Comparison of ENCODE assay signal across 16 cellular contexts in the genomic region with DNA sequence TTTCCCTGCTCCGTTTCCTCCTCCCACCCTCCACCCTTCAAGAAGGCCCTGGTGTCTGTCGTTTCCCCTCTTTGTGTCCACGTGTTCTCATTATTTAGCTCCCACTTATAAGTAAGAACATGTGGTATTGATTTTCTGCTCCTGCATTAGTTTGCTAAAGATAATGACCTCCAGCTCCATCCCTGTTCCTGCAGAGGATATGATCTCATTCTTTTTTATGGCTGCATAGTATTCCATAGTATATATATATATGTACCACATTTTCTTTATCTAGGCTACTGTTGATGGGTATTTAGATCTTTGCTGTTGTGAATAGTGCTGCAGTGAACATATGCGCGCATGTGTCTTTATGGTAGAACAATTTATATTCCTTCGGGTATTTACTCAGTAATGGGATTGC. TPM values are rescaled to one million over a fixed set of nuclear protein-coding genes. Genes with fewer than 3 reads are reported as not detected.
A peak's percentile ranks its signal among the peaks of the same experiment; 100 is the strongest.
DNase-seq lines count a peak whose midpoint lies in the region; ATAC-seq and TF ChIP-seq lines count a peak whose summit lies in the region.
"Had no signal": no experiment of that assay in that cellular context is flagged by ENCODE, and none has a peak within 500 bp of the region (broad histone marks: within the 10 kb centered on the region; RNA-seq: fewer than 3 reads in every experiment).

No MANE protein-coding gene starts in this region.

- no peaks in the 10 kb centered on the region for H3K9me3 Mint-ChIP-seq in activated naive CD8-positive, alpha-beta T cell (ENCODE audit: low read depth)
- H3K9me3 Mint-ChIP-seq in activated naive CD8-positive, alpha-beta T cell treated with anti-CD3 and anti-CD28 coated beads for 36 hours, result peaks cover 3% of the 10 kb centered on the region
- peaks cover 2% of the 10 kb centered on the region for H3K9me3 Mint-ChIP-seq in endodermal cell
- H3K9me3 Mint-ChIP-seq in stimulated activated effector memory CD8-positive, alpha-beta T cell treated with anti-CD3 and anti-CD28 coated beads, Interleukin-12 subunit alpha, Interleukin-12 subunit beta, amount 100 ng/mL, for 72 hours, result no peaks in the 10 kb centered on the region

- H3K4me3 ChIP-seq in HEK293 (ENCODE audit: low read depth, low read length) (no peak overlapping the region), endodermal cell (ENCODE audit: low read length) (no peak overlapping the region)
- H3K4me3 ChIP-seq: Peyer's patch, SJSA1 had no signal

- H3K27me3 Mint-ChIP-seq in activated naive CD8-positive, alpha-beta T cell, result no peaks in the 10 kb centered on the region
- no peaks in the 10 kb centered on the region for H3K27me3 Mint-ChIP-seq in activated naive CD8-positive, alpha-beta T cell treated with anti-CD3 and anti-CD28 coated beads for 36 hours
- H3K27me3 Mint-ChIP-seq in endodermal cell (ENCODE audit: insufficient read depth), result no peaks in the 10 kb centered on the region

- no peak overlapping the region for H3K9ac ChIP-seq in endodermal cell (ENCODE audit: extremely low read depth, low read length, poor library complexity, severe bottlenecking)

- no peak for DNase-seq in activated naive CD8-positive, alpha-beta T cell treated with anti-CD3 and anti-CD28 coated beads for 36 hours
- DNase-seq in endodermal cell (peak; percentile 6), activated gamma-delta T cell (lab: John Stamatoyannopoulos, UW) (no peak)
- DNase-seq in stimulated activated effector memory CD8-positive, alpha-beta T cell treated with anti-CD3 and anti-CD28 coated beads, Interleukin-12 subunit alpha, Interleukin-12 subunit beta, amount 100 ng/mL, for 72 hours (ENCODE audit: low spot score in 2 of 2), result no peak
- DNase-seq: Kasumi-1, NCI-H1694 treated with DMSO at 0.1 percent for 48 hours, NCI-H2081 treated with DMSO at 0.1 percent for 48 hours, NCI-H2171 treated with DMSO at 0.1 percent for 48 hours, NCI-H524 treated with DMSO at 0.1 percent for 48 hours, NCI-H82, Peyer's patch had no signal

- no peaks in the 10 kb centered on the region for H3K4me1 ChIP-seq in HEK293 (ENCODE audit: control insufficient read depth, insufficient read depth, low read length)
- H3K4me1 ChIP-seq in endodermal cell (ENCODE audit: control insufficient read depth, insufficient read depth, low read length), result peaks cover 4% of the 10 kb centered on the region

- peak overlapping the region; percentile 46 for H3K27ac Mint-ChIP-seq in activated naive CD8-positive, alpha-beta T cell
- no peak overlapping the region for H3K27ac Mint-ChIP-seq in activated naive CD8-positive, alpha-beta T cell treated with anti-CD3 and anti-CD28 coated beads for 36 hours
- no peak overlapping the region for H3K27ac Mint-ChIP-seq in endodermal cell
- peak overlapping the region; percentile 23 for H3K27ac Mint-ChIP-seq in stimulated activated effector memory CD8-positive, alpha-beta T cell treated with anti-CD3 and anti-CD28 coated beads, Interleukin-12 subunit alpha, Interleukin-12 subunit beta, amount 100 ng/mL, for 72 hours

- peak overlapping the region; percentile 58 for H3K4me3 Mint-ChIP-seq in activated naive CD8-positive, alpha-beta T cell
- no peak overlapping the region for H3K4me3 Mint-ChIP-seq in activated naive CD8-positive, alpha-beta T cell treated with anti-CD3 and anti-CD28 coated beads for 36 hours
- no peak overlapping the region for H3K4me3 Mint-ChIP-seq in endodermal cell
- no peak overlapping the region for H3K4me3 Mint-ChIP-seq in stimulated activated effector memory CD8-positive, alpha-beta T cell treated with anti-CD3 and anti-CD28 coated beads, Interleukin-12 subunit alpha, Interleukin-12 subunit beta, amount 100 ng/mL, for 72 hours
- H3K4me3 Mint-ChIP-seq: CD14-positive monocyte had no signal

- TF ChIP-seq CTCF in HEK293 (tag by site-specific recombination; IDR thresholded peaks at IDR 0.05) (no peak), endodermal cell (conservative IDR thresholded peaks at IDR 0.05) (no peak)

- no peak for ATAC-seq in stimulated activated effector memory CD8-positive, alpha-beta T cell treated with anti-CD3 and anti-CD28 coated beads, Interleukin-12 subunit alpha, Interleukin-12 subunit beta, amount 100 ng/mL, for 72 hours
- no peak for ATAC-seq in HG03378 (IDR thresholded peaks at IDR 0.05; ENCODE audit: unreplicated experiment)

- POLR2A ChIA-PET in HEK293 (lab: Yijun Ruan, JAX), result no interaction called here

- peaks cover 50% of the 10 kb centered on the region for H3K4me1 Mint-ChIP-seq in activated naive CD8-positive, alpha-beta T cell (ENCODE audit: low read depth)
- peaks cover 31% of the 10 kb centered on the region for H3K4me1 Mint-ChIP-seq in activated naive CD8-positive, alpha-beta T cell treated with anti-CD3 and anti-CD28 coated beads for 36 hours
- peaks cover 31% of the 10 kb centered on the region for H3K4me1 Mint-ChIP-seq in endodermal cell
- peaks cover 71% of the 10 kb centered on the region for H3K4me1 Mint-ChIP-seq in stimulated activated effector memory CD8-positive, alpha-beta T cell treated with anti-CD3 and anti-CD28 coated beads, Interleukin-12 subunit alpha, Interleukin-12 subunit beta, amount 100 ng/mL, for 72 hours

- no peaks in the 10 kb centered on the region for H3K27me3 ChIP-seq in endodermal cell (ENCODE audit: control insufficient read depth, insufficient read depth, low read length, poor library complexity, severe bottlenecking)
- H3K27me3 ChIP-seq: Peyer's patch had no signal

- H3K27ac ChIP-seq in HEK293 (ENCODE audit: extremely low read depth, low read depth, low read length) (no peak overlapping the region), endodermal cell (ENCODE audit: low read depth, low read length) (no peak overlapping the region)
- H3K27ac ChIP-seq: Peyer's patch, SJSA1 had no signal

- peaks cover 9% of the 10 kb centered on the region for H3K36me3 Mint-ChIP-seq in activated naive CD8-positive, alpha-beta T cell
- peaks cover 34% of the 10 kb centered on the region for H3K36me3 Mint-ChIP-seq in activated naive CD8-positive, alpha-beta T cell treated with anti-CD3 and anti-CD28 coated beads for 36 hours
- H3K36me3 Mint-ChIP-seq in endodermal cell (ENCODE audit: low read depth), result peaks cover 34% of the 10 kb centered on the region
- peaks cover 81% of the 10 kb centered on the region for H3K36me3 Mint-ChIP-seq in stimulated activated effector memory CD8-positive, alpha-beta T cell treated with anti-CD3 and anti-CD28 coated beads, Interleukin-12 subunit alpha, Interleukin-12 subunit beta, amount 100 ng/mL, for 72 hours

- 96 to 100% methylated on average over 2 to 6 of the region's 6 CpGs for WGBS in endodermal cell (ENCODE audit: insufficient coverage in 1 of 2, insufficient read length in 1 of 2), 2 experiments

- CTCF ChIA-PET in HEK293 (lab: Yijun Ruan, JAX), result no interaction called here

- H3K9me3 ChIP-seq in HEK293 (ENCODE audit: control insufficient read depth, insufficient read depth, low read depth, low read length) (no peaks in the 10 kb centered on the region), endodermal cell (ENCODE audit: control insufficient read depth, low read length) (no peaks in the 10 kb centered on the region)
- H3K9me3 ChIP-seq: Peyer's patch, SJSA1 had no signal

- H3K36me3 ChIP-seq in HEK293 (ENCODE audit: control insufficient read depth in 2 of 2, insufficient read depth in 1 of 2, low read length in 2 of 2) (no peaks in the 10 kb centered on the region), endodermal cell (ENCODE audit: control insufficient read depth, insufficient read depth, low read length) (peaks cover 29% of the 10 kb centered on the region)
- H3K36me3 ChIP-seq: Peyer's patch, SJSA1 had no signal

TF ChIP-seq in HEK293, 187 proteins besides CTCF, POLR2A, EP300 and RAD21:
- TF ChIP-seq ZNF202 (tag by site-specific recombination; IDR thresholded peaks at IDR 0.05; ENCODE audit: borderline replicate concordance), result no peak
- no peak for TF ChIP-seq ZNF776 (tag by site-specific recombination; IDR thresholded peaks at IDR 0.05; ENCODE audit: borderline replicate concordance)
- TF ChIP-seq ZNF146 (tag by site-specific recombination; IDR thresholded peaks at IDR 0.05), result peak; percentile 31; the same call in 1 of the 2 replicates
- TF ChIP-seq YY1 (tag by site-specific recombination; IDR thresholded peaks at IDR 0.05), result no peak
- TF ChIP-seq ZBTB48 (tag by site-specific recombination; IDR thresholded peaks at IDR 0.05), result no peak
- TF ChIP-seq, protein P1, sequence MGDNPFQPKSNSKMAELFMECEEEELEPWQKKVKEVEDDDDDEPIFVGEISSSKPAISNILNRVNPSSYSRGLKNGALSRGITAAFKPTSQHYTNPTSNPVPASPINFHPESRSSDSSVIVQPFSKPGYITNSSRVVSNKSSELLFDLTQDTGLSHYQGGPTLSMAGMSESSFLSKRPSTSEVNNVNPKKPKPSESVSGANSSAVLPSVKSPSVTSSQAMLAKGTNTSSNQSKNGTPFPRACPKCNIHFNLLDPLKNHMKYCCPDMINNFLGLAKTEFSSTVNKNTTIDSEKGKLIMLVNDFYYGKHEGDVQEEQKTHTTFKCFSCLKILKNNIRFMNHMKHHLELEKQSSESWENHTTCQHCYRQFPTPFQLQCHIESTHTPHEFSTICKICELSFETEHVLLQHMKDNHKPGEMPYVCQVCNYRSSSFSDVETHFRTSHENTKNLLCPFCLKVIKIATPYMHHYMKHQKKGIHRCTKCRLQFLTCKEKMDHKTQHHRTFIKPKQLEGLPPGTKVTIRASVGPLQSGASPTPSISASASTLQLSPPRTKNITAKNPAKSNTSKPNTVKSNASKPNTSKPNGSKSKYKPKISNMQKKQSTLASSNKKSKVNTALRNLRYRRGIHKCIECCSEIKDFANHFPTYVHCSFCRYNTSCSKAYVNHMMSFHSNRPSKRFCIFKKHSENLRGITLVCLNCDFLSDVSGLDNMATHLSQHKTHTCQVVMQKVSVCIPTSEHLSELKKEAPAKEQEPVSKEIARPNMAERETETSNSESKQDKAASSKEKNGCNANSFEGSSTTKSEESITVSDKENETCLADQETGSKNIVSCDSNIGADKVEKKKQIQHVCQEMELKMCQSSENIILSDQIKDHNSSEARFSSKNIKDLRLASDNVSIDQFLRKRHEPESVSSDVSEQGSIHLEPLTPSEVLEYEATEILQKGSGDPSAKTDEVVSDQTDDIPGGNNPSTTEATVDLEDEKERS (tag by site-specific recombination; IDR thresholded peaks at IDR 0.05), result no peak
- TF ChIP-seq ZNF501 (tag by site-specific recombination; IDR thresholded peaks at IDR 0.05), result no peak

RNA-seq across cellular contexts. Expression of a gene that starts 4.8 kb away (rescaled TPM):
- 10 to 100 TPM; 97.4 to 98.8 TPM for total RNA-seq in activated naive CD8-positive, alpha-beta T cell treated with anti-CD3 and anti-CD28 coated beads for 36 hours
- total RNA-seq in endodermal cell, result 10 to 100 TPM; 79.3 to 82.4 TPM
- polyA plus RNA-seq in endodermal cell (2013, experiment 1 of 2), result 49.8 TPM
- 50.2 TPM for polyA plus RNA-seq in endodermal cell (2013, experiment 2 of 2)

Comparison
In these comparisons a context has a peak if more than half of its experiments do, and no peak if none do; other contexts are left out.
1. H3K27ac Mint-ChIP-seq: peak in activated naive CD8-positive, alpha-beta T cell (single experiment) and stimulated activated effector memory CD8-positive, alpha-beta T cell treated with anti-CD3 and anti-CD28 coated beads, Interleukin-12 subunit alpha, Interleukin-12 subunit beta, amount 100 ng/mL, for 72 hours (single experiment); none in activated naive CD8-positive, alpha-beta T cell treated with anti-CD3 and anti-CD28 coated beads for 36 hours (single experiment) and endodermal cell (single experiment).